ENCODE assay signal across 8 cellular contexts in genomic region chr1:176206961-176207902, GRCh38. TPM values are rescaled to one million over a fixed set of nuclear protein-coding genes. Genes with fewer than 3 reads are reported as not detected.
DNase-seq lines count a peak whose midpoint lies in the region; ATAC-seq, FAIRE-seq and TF ChIP-seq lines count a peak whose summit lies in the region.

Gene COP1, minus strand, starts transcription at chr1:176207286. Its CDS starts 308 bp downstream, at chr1:176206978.

- no peaks in the 10 kb centered on the region for H3K9me3 Mint-ChIP-seq in CD14-positive monocyte
- no peaks in the 10 kb centered on the region for H3K9me3 Mint-ChIP-seq in dendritic cell treated with granulocyte-macrophage colony-stimulating factor and Interleukin-4, amounts not matched to agents 40 ng/mL and 50 ng/mL, for 4 days

- in situ Hi-C loops in HepG2 (cut with HindIII; ENCODE audit: extremely low pct_ligation_motif_present, low pct_unique_long_range_greater_than_20kb), result no loop called here

- POLR2A ChIA-PET in HepG2 (lab: Yijun Ruan, JAX), result interaction anchor here (0.6 to 1.6 kb wide), 16 partner anchors 10 to 1208 kb away, joined by 3 to 9 read pairs (median 4); partner anchors contain the start of gene CACYBP

- peak within 1 kb of the TSS; percentile 72 for H3K4me2 ChIP-seq in HepG2 (ENCODE audit: low read depth, low read length)

- no peaks in the 10 kb centered on the region for H3K9me3 ChIP-seq in HepG2 (ENCODE audit: low read length)

- peaks cover 0 to 1% (median 0%) of the 10 kb centered on the region in 3 donors for H3K27me3 Mint-ChIP-seq in CD14-positive monocyte (ENCODE audit: low read depth in 3 of 3)
- no peaks in the 10 kb centered on the region for H3K27me3 Mint-ChIP-seq in dendritic cell treated with granulocyte-macrophage colony-stimulating factor and Interleukin-4, amounts not matched to agents 40 ng/mL and 50 ng/mL, for 4 days

- H3K4me1 ChIP-seq in HepG2 (ENCODE audit: insufficient read depth, low read length), result peaks cover 31% of the 10 kb centered on the region

- peaks cover 0 to 2% of the 10 kb centered on the region in 2 donors for H3K36me3 Mint-ChIP-seq in CD14-positive monocyte
- H3K36me3 Mint-ChIP-seq in dendritic cell treated with granulocyte-macrophage colony-stimulating factor and Interleukin-4, amounts not matched to agents 40 ng/mL and 50 ng/mL, for 4 days (ENCODE audit: low read depth), result peaks cover 24% of the 10 kb centered on the region

- 1% methylated on average over 43 of the region's 92 CpGs for WGBS in HepG2 (ENCODE audit: low lambda C conversion rate)

- peaks cover 6% of the 10 kb centered on the region for H4K20me1 ChIP-seq in HepG2 (ENCODE audit: insufficient read depth, low read length)

- TF ChIP-seq POLR2A in HepG2 (IDR thresholded peaks at IDR 0.05; ENCODE audit: insufficient read depth in 1 of 2, low read depth in 2 of 2, low read length in 2 of 2), result peak; percentile 87 to 96

- ATAC-seq in GM19372 (IDR thresholded peaks at IDR 0.05; ENCODE audit: low read depth, unreplicated experiment) (peak; percentile 71), HG03558 (IDR thresholded peaks at IDR 0.05; ENCODE audit: extremely low read depth, unreplicated experiment) (peak; percentile 74), HepG2 (peak; percentile 93)

- 0 out of 2 replicates have a peak, but pooled peaks have one; percentile 3 for TF ChIP-seq RAD21 in HepG2 (CRISPR knock-in tag; IDR thresholded peaks at IDR 0.05)

- peak within 1 kb of the TSS; percentile 94 to 99 for H3K4me3 Mint-ChIP-seq in CD14-positive monocyte
- H3K4me3 Mint-ChIP-seq in dendritic cell treated with granulocyte-macrophage colony-stimulating factor and Interleukin-4, amounts not matched to agents 40 ng/mL and 50 ng/mL, for 4 days, result peak within 1 kb of the TSS; percentile 98

- H3K4me3 ChIP-seq in HepG2 (replicated peaks in 1 of 3; ENCODE audit: insufficient read depth in 1 of 3, low read depth in 2 of 3, low read length in 3 of 3), result peak within 1 kb of the TSS; percentile 79 to 98 (median 96)

- H3K27ac ChIP-seq in HepG2 (ENCODE audit: extremely low read length, insufficient read depth, low read length), result peak within 1 kb of the TSS; percentile 78

- H3K79me2 ChIP-seq in HepG2 (ENCODE audit: insufficient read depth, low read length), result peaks cover 40% of the 10 kb centered on the region

- H3K27ac Mint-ChIP-seq in CD14-positive monocyte, result peak within 1 kb of the TSS; percentile 97 to 99 (median 99)
- H3K27ac Mint-ChIP-seq in dendritic cell treated with granulocyte-macrophage colony-stimulating factor and Interleukin-4, amounts not matched to agents 40 ng/mL and 50 ng/mL, for 4 days, result peak within 1 kb of the TSS; percentile 87

- H3K36me3 ChIP-seq in HepG2 (replicated peaks in 1 of 2; ENCODE audit: control insufficient read depth in 1 of 2, insufficient read depth in 2 of 2, low read length in 2 of 2), result no peaks in the 10 kb centered on the region

- H3K4me1 Mint-ChIP-seq in CD14-positive monocyte, result peaks cover 69% of the 10 kb centered on the region
- H3K4me1 Mint-ChIP-seq in dendritic cell treated with granulocyte-macrophage colony-stimulating factor and Interleukin-4, amounts not matched to agents 40 ng/mL and 50 ng/mL, for 4 days (ENCODE audit: low read depth), result peaks cover 63% of the 10 kb centered on the region

- DNase-seq in CD14-positive monocyte (ENCODE audit: low spot score) (peak; percentile 97), NCI-H748 treated with DMSO at 0.1 percent for 48 hours (lab: John Stamatoyannopoulos, UW) (peak; percentile 73), HepG2 (ENCODE audit: low spot score) (peak; percentile 95)
- DNase-seq in activated CD4-positive, alpha-beta T cell treated with anti-CD3 and anti-CD28 coated beads, Interleukin-2, amount 50 U/mL, for 24 hours (ENCODE audit: low read depth in 1 of 2, low spot score in 1 of 2), result peak; percentile 88 to 96
- peak; percentile 96 for DNase-seq in stimulated activated CD4-positive, alpha-beta T cell treated with anti-CD3 and anti-CD28 coated beads, Interleukin-4, amount 100 ng/mL, for 1 hour

- peak within 1 kb of the TSS; percentile 79 for H2AFZ ChIP-seq in HepG2 (ENCODE audit: low read length)

- H3K27me3 ChIP-seq in HepG2 (ENCODE audit: control insufficient read depth in 1 of 2, insufficient read depth in 2 of 2, low read length in 2 of 2), result no peaks in the 10 kb centered on the region; a peak in 1 of 5 replicates

- intact Hi-C loops in CD14-positive monocyte (cut with micrococcal nuclease), result no loop called here
- intact Hi-C loops in dendritic cell treated with granulocyte-macrophage colony-stimulating factor and Interleukin-4, amounts not matched to agents 40 ng/mL and 50 ng/mL, for 4 days (cut with micrococcal nuclease), result loop anchor here (10.0 kb wide), 1 partner anchor 1182 kb away; the partner anchor contains the start of gene MRPS14
- intact Hi-C loops in HepG2 (cut with micrococcal nuclease; ENCODE audit: unreplicated experiment), result loop anchor here (1.0 to 5.0 kb wide), 3 partner anchors 56 to 88 kb away; no protein-coding TSS in a partner anchor

- TF ChIP-seq CTCF in CD14-positive monocyte (IDR thresholded peaks at IDR 0.05) (no peak), HepG2 (CRISPR knock-in tag; IDR thresholded peaks at IDR 0.05) (peak; percentile 10; the same call in 1 of the 2 replicates)

- CTCF ChIA-PET in HepG2 (lab: Yijun Ruan, JAX; ENCODE audit: low intra/inter-chr PET ratio, low total read pairs), result no interaction called here

- peak within 1 kb of the TSS; percentile 92 for H3K9ac ChIP-seq in HepG2 (ENCODE audit: insufficient read depth, low read depth, low read length)

- BruUV-seq in HepG2 (replicated peaks; lab: Mats Ljungman, UMichigan), result no TSS peak

- TF ChIP-seq EP300 in HepG2 (IDR thresholded peaks at IDR 0.05; ENCODE audit: low read depth in 2 of 2, low read length in 2 of 2), result 0 out of 4 replicates have a peak, but pooled peaks of 1 of the 2 experiments have one; percentile 42
- TF ChIP-seq EP300 in HepG2 (CRISPR knock-in tag; IDR thresholded peaks at IDR 0.05; ENCODE audit: borderline replicate concordance), result no peak

- peak; percentile 83 for FAIRE-seq in HepG2 (lab: Jason Lieb, UNC)

TF ChIP-seq in HepG2, 621 proteins besides CTCF, POLR2A, EP300 and RAD21 (continues in another document):
- TF ChIP-seq BORCS8-MEF2B (CRISPR knock-in tag; IDR thresholded peaks at IDR 0.05) (0 out of 2 replicates have a peak, but pooled peaks have one; percentile 23), MTA1 (CRISPR knock-in tag; IDR thresholded peaks at IDR 0.05; ENCODE audit: borderline replicate concordance) (0 out of 2 replicates have a peak, but pooled peaks have one; percentile 14), ZNF441 (CRISPR knock-in tag; IDR thresholded peaks at IDR 0.05; ENCODE audit: borderline replicate concordance) (peak; percentile 67), MEIS1 (CRISPR knock-in tag; IDR thresholded peaks at IDR 0.05; ENCODE audit: borderline replicate concordance) (no peak; the same call in 1 of the 2 replicates), ERF (CRISPR knock-in tag; IDR thresholded peaks at IDR 0.05) (peak; percentile 67; the same call in 1 of the 2 replicates), EZH2 (conservative IDR thresholded peaks at IDR 0.05; ENCODE audit: low read depth, low read length) (no peak), ZNF788 (CRISPR knock-in tag; IDR thresholded peaks at IDR 0.05; ENCODE audit: borderline replicate concordance) (0 out of 2 replicates have a peak, but pooled peaks have one; percentile 45)
- TF ChIP-seq, protein P1, sequence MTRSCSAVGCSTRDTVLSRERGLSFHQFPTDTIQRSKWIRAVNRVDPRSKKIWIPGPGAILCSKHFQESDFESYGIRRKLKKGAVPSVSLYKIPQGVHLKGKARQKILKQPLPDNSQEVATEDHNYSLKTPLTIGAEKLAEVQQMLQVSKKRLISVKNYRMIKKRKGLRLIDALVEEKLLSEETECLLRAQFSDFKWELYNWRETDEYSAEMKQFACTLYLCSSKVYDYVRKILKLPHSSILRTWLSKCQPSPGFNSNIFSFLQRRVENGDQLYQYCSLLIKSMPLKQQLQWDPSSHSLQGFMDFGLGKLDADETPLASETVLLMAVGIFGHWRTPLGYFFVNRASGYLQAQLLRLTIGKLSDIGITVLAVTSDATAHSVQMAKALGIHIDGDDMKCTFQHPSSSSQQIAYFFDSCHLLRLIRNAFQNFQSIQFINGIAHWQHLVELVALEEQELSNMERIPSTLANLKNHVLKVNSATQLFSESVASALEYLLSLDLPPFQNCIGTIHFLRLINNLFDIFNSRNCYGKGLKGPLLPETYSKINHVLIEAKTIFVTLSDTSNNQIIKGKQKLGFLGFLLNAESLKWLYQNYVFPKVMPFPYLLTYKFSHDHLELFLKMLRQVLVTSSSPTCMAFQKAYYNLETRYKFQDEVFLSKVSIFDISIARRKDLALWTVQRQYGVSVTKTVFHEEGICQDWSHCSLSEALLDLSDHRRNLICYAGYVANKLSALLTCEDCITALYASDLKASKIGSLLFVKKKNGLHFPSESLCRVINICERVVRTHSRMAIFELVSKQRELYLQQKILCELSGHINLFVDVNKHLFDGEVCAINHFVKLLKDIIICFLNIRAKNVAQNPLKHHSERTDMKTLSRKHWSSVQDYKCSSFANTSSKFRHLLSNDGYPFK (CRISPR knock-in tag; IDR thresholded peaks at IDR 0.05; ENCODE audit: borderline replicate concordance), result peak; percentile 35; the same call in 1 of the 2 replicates

RNA-seq across cellular contexts. Expression of gene COP1, which starts in this region (rescaled TPM):
- polyA plus RNA-seq in CD14-positive monocyte (10 to 100 TPM; 68.6 to 74.2 TPM), HepG2 (2011; rRNA removed) (15.0 and 20.5 TPM in 2 replicates)
- total RNA-seq in HepG2 (2016; rRNA removed; fragmentation: Illumina TruSeq; extraction: Trizol), result 51.3 and 69.9 TPM in 2 replicates
- total RNA-seq in HepG2 (2016; cell fraction: cytosol; rRNA removed; fragmentation: Illumina TruSeq; extraction: Trizol; ENCODE audit: low read depth), result 29.6 and 29.8 TPM in 2 replicates
- 50.2 and 74.8 TPM in 2 replicates for total RNA-seq in HepG2 (2016; cell fraction: insoluble cytoplasmic fraction; rRNA removed; fragmentation: Illumina TruSeq; extraction: Trizol)
- 43.1 and 50.1 TPM in 2 replicates for total RNA-seq in HepG2 (2016; cell fraction: membrane; rRNA removed; fragmentation: Illumina TruSeq; extraction: Trizol)
- total RNA-seq in HepG2 (2016; cell fraction: nucleus; rRNA removed; fragmentation: Illumina TruSeq; extraction: Trizol), result 44.2 and 48.1 TPM in 2 replicates
- polyA plus RNA-seq in HepG2 (2011; cell fraction: cytosol; rRNA removed), result 9.4 and 15.8 TPM in 2 replicates
- polyA plus RNA-seq in HepG2 (2011; cell fraction: nucleus; rRNA removed), result 9.0 and 10.7 TPM in 2 replicates
- 20.6 and 22.4 TPM in 2 replicates for polyA plus RNA-seq in HepG2 (2012)
- polyA plus RNA-seq in HepG2 (2016; cell fraction: cytosol; fragmentation: Illumina TruSeq; extraction: Trizol; ENCODE audit: low read depth), result 12.9 and 14.0 TPM in 2 replicates
- polyA plus RNA-seq in HepG2 (2016; cell fraction: insoluble cytoplasmic fraction; fragmentation: Illumina TruSeq; extraction: Trizol; ENCODE audit: low read depth), result 55.5 and 57.5 TPM in 2 replicates
- polyA plus RNA-seq in HepG2 (2016; cell fraction: membrane; fragmentation: Illumina TruSeq; extraction: Trizol; ENCODE audit: low read depth), result 28.6 and 30.4 TPM in 2 replicates
- polyA plus RNA-seq in HepG2 (2016; cell fraction: nucleus; fragmentation: Illumina TruSeq; extraction: Trizol; ENCODE audit: insufficient read depth, low read depth), result 26.9 and 28.0 TPM in 2 replicates
- 18.7 and 51.1 TPM in 2 replicates for polyA minus RNA-seq in HepG2 (2011; rRNA and poly(A)+ RNA removed; ENCODE audit: low replicate concordance)
- 22.5 and 23.4 TPM in 2 replicates for polyA minus RNA-seq in HepG2 (2011; cell fraction: cytosol; rRNA and poly(A)+ RNA removed)
- 118 and 125 TPM in 2 replicates for polyA minus RNA-seq in HepG2 (2011; cell fraction: nucleus; rRNA and poly(A)+ RNA removed)

Comparison
In these comparisons a context has a peak if more than half of its experiments do, and no peak if none do; other contexts are left out.
1. Peak in every context shown above with its lines: DNase-seq, ATAC-seq, H3K4me3 ChIP-seq and H3K27ac ChIP-seq.
2. intact Hi-C loops: an anchor here in dendritic cell treated with granulocyte-macrophage colony-stimulating factor and Interleukin-4, amounts not matched to agents 40 ng/mL and 50 ng/mL, for 4 days (10.0 kb wide) and HepG2 (1.0 to 5.0 kb wide); none called in CD14-positive monocyte.